Comparison of ENCODE assay signal across 26 cellular contexts in genomic region chr7:132857703-132858102, GRCh38.
"Had no signal": no experiment of that assay in that cellular context is flagged by ENCODE, and none has a peak within 500 bp of the region (broad histone marks: within the 10 kb centered on the region; RNA-seq: fewer than 3 reads in every experiment).

No MANE protein-coding gene starts in this region.

- H3K27ac ChIP-seq: heart left ventricle, left ventricle myocardium inferior, pancreas, prostate gland, right lobe of liver, stomach, testis, thyroid gland, transverse colon, upper lobe of left lung, vagina had no signal

- H3K4me2 ChIP-seq: smooth muscle cell had no signal

- DNase-seq: heart left ventricle; hypothalamus; immature natural killer cell; kidney; left colon; left ventricle myocardium inferior; naive thymus-derived CD8-positive, alpha-beta T cell; nucleus accumbens; pancreas; posterior cingulate gyrus; right lobe of liver; stimulated activated CD4-positive, alpha-beta T cell treated with anti-CD3 and anti-CD28 coated beads, Interleukin-1b, Interleukin-23, amount 100 ng/mL, for 48 hours; stimulated activated CD4-positive, alpha-beta T cell treated with anti-CD3 and anti-CD28 coated beads, Interleukin-2, amount 100 ng/mL, for 48 hours; stimulated activated CD4-positive, alpha-beta T cell treated with anti-CD3 and anti-CD28 coated beads, Interleukin-4, amount 100 ng/mL, for 4 hours; stimulated activated CD8-positive, alpha-beta memory T cell treated with anti-CD3 and anti-CD28 coated beads, Interleukin-4, amount 100 ng/mL, for 48 hours; stimulated activated naive CD4-positive, alpha-beta T cell; stomach; testis; thyroid gland; transverse colon; upper lobe of left lung had no signal

- H3K4me3 ChIP-seq: heart left ventricle, left ventricle myocardium inferior, lung, pancreas, prostate gland, right lobe of liver, smooth muscle cell, stomach, testis, thyroid gland, transverse colon, upper lobe of left lung, vagina had no signal

- H3K4me1 ChIP-seq: left ventricle myocardium inferior, pancreas, prostate gland, testis, thyroid gland, transverse colon, upper lobe of left lung, vagina had no signal

- H3K4me3 Mint-ChIP-seq: naive thymus-derived CD8-positive, alpha-beta T cell; neural crest cell had no signal

- H3K36me3 ChIP-seq: heart left ventricle, left ventricle myocardium inferior, pancreas, prostate gland, right lobe of liver, stomach, thyroid gland, transverse colon, upper lobe of left lung, vagina had no signal

- H3K9me3 Mint-ChIP-seq: naive thymus-derived CD8-positive, alpha-beta T cell had no signal

- H3K27me3 Mint-ChIP-seq: naive thymus-derived CD8-positive, alpha-beta T cell had no signal

- ATAC-seq: heart left ventricle; left colon; naive thymus-derived CD8-positive, alpha-beta T cell; pancreas; right lobe of liver had no signal

- H3K27ac Mint-ChIP-seq: naive thymus-derived CD8-positive, alpha-beta T cell had no signal

- H3K27me3 ChIP-seq: heart left ventricle, pancreas, right lobe of liver, stomach, testis, thyroid gland, transverse colon, upper lobe of left lung, vagina had no signal
